8 cellular contexts compared by ENCODE assay signal in genomic region chrX:114519524-114519923, GRCh38.
"Had no signal": no experiment of that assay in that cellular context is flagged by ENCODE, and none has a peak within 500 bp of the region (broad histone marks: within the 10 kb centered on the region; RNA-seq: fewer than 3 reads in every experiment).

No MANE protein-coding gene starts in this region.

- H3K4me3 ChIP-seq: GM12878 had no signal

- ATAC-seq: GM12878 had no signal

- DNase-seq: GDM1, GF-D8 had no signal

- FAIRE-seq: G401.6, GM12878, GM12891, GM12892, GM18507, GM19239 had no signal
